23 cellular contexts compared by ENCODE assay signal in the genomic region with DNA sequence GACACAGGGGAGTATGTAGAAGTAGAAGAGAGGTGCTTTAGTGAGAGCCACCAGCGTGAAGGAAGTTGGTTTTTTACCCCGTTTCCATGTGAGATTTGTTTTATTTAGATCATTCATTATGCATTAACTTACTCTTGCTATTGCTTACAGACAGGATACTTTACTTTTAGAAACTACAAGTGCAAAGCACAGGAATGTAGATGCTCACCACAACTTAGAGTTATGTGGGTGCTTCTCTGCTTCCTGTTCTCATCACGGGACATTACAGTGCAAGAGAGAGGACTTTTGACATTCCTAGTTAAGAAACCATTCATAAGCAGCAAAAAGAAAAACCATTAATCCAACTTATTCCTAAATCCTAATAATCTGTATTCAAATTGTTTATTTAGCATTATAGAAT.
"Had no signal": no experiment of that assay in that cellular context is flagged by ENCODE, and none has a peak within 500 bp of the region (broad histone marks: within the 10 kb centered on the region; RNA-seq: fewer than 3 reads in every experiment).

No MANE protein-coding gene starts in this region.

- H2AFZ ChIP-seq: neural progenitor cell, parathyroid adenoma had no signal

- H3K9me3 ChIP-seq: ovary, psoas muscle, right lobe of liver, sigmoid colon, stomach, thoracic aorta, thyroid gland, tibial nerve, upper lobe of left lung, vagina had no signal

- DNase-seq: occipital lobe; ovary; posterior cingulate gyrus; psoas muscle; right cardiac atrium; right lobe of liver; sigmoid colon; small intestine; stimulated activated CD4-positive, alpha-beta T cell treated with anti-CD3 and anti-CD28 coated beads, Interleukin-15, amount 100 ng/mL, for 24 hours; stimulated activated CD4-positive, alpha-beta T cell treated with anti-CD3 and anti-CD28 coated beads, Interleukin-2, amount 100 ng/mL, for 24 hours; stimulated activated CD4-positive, alpha-beta T cell treated with anti-CD3 and anti-CD28 coated beads, Interleukin-2, amount 100 ng/mL, for 48 hours; stimulated activated CD4-positive, alpha-beta T cell treated with anti-CD3 and anti-CD28 coated beads, Interleukin-4, amount 100 ng/mL, for 24 hours; stimulated activated naive B cell treated with anti-CD40 and anti-IgM and Interleukin-4, amounts not matched to agents 10 μg/mL and 1 μg/mL and 100 μg/mL, for 72 hours; stimulated activated naive CD4-positive, alpha-beta T cell treated with Interleukin-2 at 50 U/mL for 16 hours; stomach; thyroid gland; upper lobe of left lung had no signal

- H3K4me3 ChIP-seq: neural progenitor cell, ovary, psoas muscle, right lobe of liver, sigmoid colon, stomach, thoracic aorta, thyroid gland, tibial nerve, upper lobe of left lung, vagina had no signal

- H3K27ac ChIP-seq: neural progenitor cell, ovary, parathyroid adenoma, psoas muscle, right lobe of liver, sigmoid colon, stomach, thoracic aorta, thyroid gland, tibial nerve, upper lobe of left lung, vagina had no signal

- H3K9ac ChIP-seq: neural progenitor cell, parathyroid adenoma had no signal

- H3K4me2 ChIP-seq: neural progenitor cell had no signal

- H3K4me1 ChIP-seq: neural progenitor cell, parathyroid adenoma, psoas muscle, right lobe of liver, sigmoid colon, stomach, thyroid gland, tibial nerve, upper lobe of left lung, vagina had no signal

- FAIRE-seq: small intestine, urothelium cell line had no signal

- H3K79me2 ChIP-seq: parathyroid adenoma had no signal

- H3K36me3 ChIP-seq: neural progenitor cell, ovary, right lobe of liver, sigmoid colon, stomach, thoracic aorta, thyroid gland, tibial nerve, upper lobe of left lung, vagina had no signal

- H3K27me3 ChIP-seq: neural progenitor cell, ovary, right lobe of liver, sigmoid colon, stomach, thyroid gland, tibial nerve, upper lobe of left lung, vagina had no signal
